23 cellular contexts compared by ENCODE assay signal in the genomic region with DNA sequence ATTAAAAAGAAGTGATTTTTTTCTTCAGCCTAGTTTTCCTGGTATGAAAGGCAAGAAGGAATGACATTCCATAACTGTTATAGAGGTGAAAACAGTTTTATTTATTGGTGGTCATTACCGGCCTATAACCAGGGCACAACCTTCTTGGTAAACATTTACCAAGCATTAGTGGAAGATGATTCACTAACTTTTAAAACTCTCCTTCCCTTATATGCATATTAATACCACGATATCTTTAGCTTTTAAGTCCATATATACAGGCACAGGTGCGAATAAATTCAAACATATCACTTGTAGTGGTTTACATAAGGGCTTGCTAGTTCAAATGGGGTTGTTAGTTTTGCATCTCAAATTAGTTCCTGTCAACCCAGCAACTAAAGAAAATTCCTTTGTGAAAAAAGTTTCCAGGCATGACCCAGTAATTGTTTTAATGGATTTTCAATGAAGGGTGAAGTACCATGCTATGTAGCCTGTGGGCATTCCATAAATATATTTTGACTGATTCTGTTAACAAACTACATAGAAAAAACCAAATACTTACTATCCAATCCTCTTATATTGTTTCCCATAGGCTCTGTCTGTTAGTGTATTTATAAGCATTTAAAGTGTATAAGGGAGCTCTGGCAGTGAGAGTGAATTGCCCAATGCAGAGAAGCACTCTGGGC. TPM values are rescaled to one million over a fixed set of nuclear protein-coding genes. Genes with fewer than 3 reads are reported as not detected.
A peak's percentile ranks its signal among the peaks of the same experiment; 100 is the strongest.
DNase-seq lines count a peak whose midpoint lies in the region; TF ChIP-seq lines count a peak whose summit lies in the region.
"Had no signal": no experiment of that assay in that cellular context is flagged by ENCODE, and none has a peak within 500 bp of the region (broad histone marks: within the 10 kb centered on the region; RNA-seq: fewer than 3 reads in every experiment).

No MANE protein-coding gene starts in this region.

- H4K20me1 ChIP-seq in PC-9 (ENCODE audit: insufficient read depth), result no peaks in the 10 kb centered on the region

- H3K36me3 ChIP-seq in PC-9 (ENCODE audit: low read depth), result no peaks in the 10 kb centered on the region
- no peaks in the 10 kb centered on the region for H3K36me3 ChIP-seq in colonic mucosa

- no peak overlapping the region for H3K9ac ChIP-seq in colonic mucosa (ENCODE audit: low read depth in 2 of 2, low read length in 2 of 2)
- H3K9ac ChIP-seq: KMS-11 had no signal

- H3K9me3 ChIP-seq in PC-9 (ENCODE audit: insufficient read depth, low read depth) (no peaks in the 10 kb centered on the region), colonic mucosa (no peaks in the 10 kb centered on the region)

- DNase-seq in LoVo (ENCODE audit: low spot score) (peak; percentile 68), PC-9 (peak in 1 of 2 experiments; percentile 93), left kidney (ENCODE audit: low read depth, low spot score) (peak; percentile 39), SHP77 treated with DMSO at 0.1 percent for 48 hours (lab: John Stamatoyannopoulos, UW) (no peak), C1 segment of cervical spinal cord (lab: John Stamatoyannopoulos, UW) (no peak), D341Med (ENCODE audit: low spot score) (no peak), colonic mucosa (no peak)
- DNase-seq: EL; GDM1; GOT3; HCEC 1CT; NCI-H1092; NCI-H1417 treated with DMSO at 0.1 percent for 48 hours; NCI-H187; NCI-H2171 treated with DMSO at 0.1 percent for 48 hours; NCI-H345; NCI-H510A treated with DMSO at 0.1 percent for 48 hours; NCI-H774; NK-92 treated with Interleukin-12 subunit alpha and Interleukin-12 subunit beta, amount 100 ng/mL, for 24 hours; SHP77 had no signal

- H3K4me3 ChIP-seq in PC-9, result peak overlapping the region; percentile 16
- H3K4me3 ChIP-seq in colonic mucosa, result no peak overlapping the region
- H3K4me3 ChIP-seq: GM12878 had no signal

- CTCF ChIA-PET in PC-9 (lab: Charles Lee), result no interaction called here

- H3K9me2 ChIP-seq in PC-9 (ENCODE audit: insufficient read depth), result no peaks in the 10 kb centered on the region

- H3K4me2 ChIP-seq in PC-9, result peak overlapping the region; percentile 68
- H3K4me2 ChIP-seq: KMS-11 had no signal

- no peak overlapping the region for H2AFZ ChIP-seq in PC-9

- H3K27ac ChIP-seq in PC-9 (peak overlapping the region; percentile 61), colonic mucosa (no peak overlapping the region)
- H3K27ac ChIP-seq: KMS-11, RWPE1 had no signal

- POLR2A ChIA-PET in PC-9 (lab: Charles Lee; ENCODE audit: unreplicated experiment), result no interaction called here

- no TSS peak for BruUV-seq in PC-9 (replicated peaks; lab: Mats Ljungman, UMichigan)

- H3K4me1 ChIP-seq in PC-9 (replicated peaks; ENCODE audit: insufficient read depth) (peaks cover 57% of the 10 kb centered on the region), colonic mucosa (peaks cover 7% of the 10 kb centered on the region)

- intact Hi-C loops in PC-9 (cut with micrococcal nuclease; ENCODE audit: unreplicated experiment) (loop anchor here (5.0 to 10.0 kb wide), 3 partner anchors 513 to 762 kb away; no protein-coding TSS in a partner anchor), colonic mucosa (cut with DNase I) (loop anchor here (5.0 to 10.0 kb wide), 3 partner anchors 32 to 192 kb away; partner anchors contain the start of genes ESAM and MSANTD2)

- H3K79me2 ChIP-seq in PC-9 (ENCODE audit: low read depth), result no peaks in the 10 kb centered on the region

- H3F3A ChIP-seq in PC-9 (ENCODE audit: insufficient read depth, low read depth), result peaks cover 28% of the 10 kb centered on the region

- no peaks in the 10 kb centered on the region for H3K27me3 ChIP-seq in PC-9 (ENCODE audit: insufficient read depth, low read depth)
- peaks cover 22% of the 10 kb centered on the region for H3K27me3 ChIP-seq in colonic mucosa

- TF ChIP-seq CTCF in PC-9 (conservative IDR thresholded peaks at IDR 0.05), result no peak
- no peak for TF ChIP-seq CTCF in colonic mucosa (IDR thresholded peaks at IDR 0.05)

RNA-seq across cellular contexts. Expression of gene ROBO3, which starts 30.6 kb away (rescaled TPM):
- total RNA-seq in PC-9 (2021) (1.3 and 1.5 TPM in 2 replicates), colonic mucosa (1 to 10 TPM; 7.8 to 8.0 TPM)

RNA-seq across cellular contexts. Expression of gene MSANTD2, which starts 34.5 kb away (rescaled TPM):
- total RNA-seq in PC-9 (2021) (16.9 and 18.1 TPM in 2 replicates), colonic mucosa (10 to 100 TPM in 1 of 2 donors, 1 to 10 TPM in 1; 7.0 to 12.7 TPM)

Comparison
In these comparisons a context has a peak if more than half of its experiments do, and no peak if none do; other contexts are left out.
1. DNase-seq: peak in LoVo (single experiment) and left kidney (single experiment); none in SHP77 treated with DMSO at 0.1 percent for 48 hours (single experiment), C1 segment of cervical spinal cord (0 of 14), D341Med (single experiment) and colonic mucosa (single experiment).